8 cellular contexts compared by ENCODE assay signal in the genomic region with DNA sequence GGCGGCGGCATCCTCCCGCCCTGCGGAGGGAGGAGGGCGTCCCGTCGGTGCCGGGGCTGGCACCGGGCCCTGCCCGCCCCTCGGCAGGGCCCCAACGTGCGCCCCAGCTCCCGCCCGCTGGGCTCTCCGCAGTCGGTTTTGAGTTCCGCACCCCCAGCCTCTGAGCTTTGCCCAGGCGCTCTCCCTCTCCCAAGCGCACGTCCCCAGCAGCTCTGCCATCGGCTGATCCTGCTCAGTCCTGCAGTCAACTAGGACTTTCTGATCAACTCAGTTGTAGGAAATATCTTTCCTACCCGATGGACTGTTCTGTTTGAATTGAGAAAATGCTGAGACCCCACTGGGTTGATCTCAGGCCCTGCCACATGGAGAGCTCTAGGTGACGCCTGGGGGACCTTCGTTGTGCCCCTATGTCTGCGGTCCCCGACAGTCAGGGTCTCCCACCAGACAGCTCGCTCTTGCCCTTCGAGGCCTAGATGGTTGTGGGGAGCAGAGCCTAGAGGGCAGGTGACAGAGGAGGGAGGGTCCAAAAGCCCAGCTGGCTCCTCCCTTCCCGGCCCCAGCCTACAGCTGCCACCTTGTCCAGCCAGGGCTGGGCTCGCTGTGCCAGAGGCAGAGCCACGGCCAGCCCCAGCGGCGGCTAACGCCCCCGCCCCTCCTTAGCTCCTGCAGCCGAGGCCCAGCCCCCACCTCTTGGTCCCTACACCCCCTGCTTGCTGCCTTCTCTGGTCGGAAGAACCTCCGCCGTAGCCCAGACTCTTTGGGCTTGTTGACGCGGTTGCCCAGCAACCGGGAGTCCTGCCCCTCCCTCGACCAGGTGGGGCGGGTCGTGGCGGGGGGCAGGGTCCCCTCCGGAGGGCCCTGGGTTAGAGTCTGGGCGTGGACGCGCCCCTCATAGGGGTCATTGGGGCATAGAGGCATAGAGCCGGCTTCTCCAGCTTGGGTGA. TPM values are rescaled to one million over a fixed set of nuclear protein-coding genes. Genes with fewer than 3 reads are reported as not detected.
DNase-seq lines count a peak whose midpoint lies in the region; ATAC-seq and TF ChIP-seq lines count a peak whose summit lies in the region.

A gene with protein sequence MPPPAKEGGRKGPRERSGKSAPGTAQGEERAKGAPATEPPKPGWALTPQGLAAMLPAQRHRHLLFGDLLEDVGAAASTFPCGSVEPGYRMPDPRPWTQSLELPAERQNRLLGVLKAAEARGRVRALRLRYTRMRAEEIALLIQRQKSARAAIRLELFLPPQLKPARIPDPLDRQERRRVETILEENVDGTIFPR (minus strand): TSS at position 190 of the 944 bp plus-strand sequence. CDS start 179 bp downstream, at position 11.

- H3K36me3 Mint-ChIP-seq in activated T-cell treated with anti-CD3 and anti-CD28 coated beads, Interleukin-2, amount 50 U/mL, for 72 hours (ENCODE audit: insufficient read depth in 2 of 2) = peaks cover 0 to 1% of the 10 kb centered on the region in 2 donors
- H3K36me3 Mint-ChIP-seq in activated T-helper 17 cell treated with anti-CD3 and anti-CD28 coated beads, Interleukin-2, amount 50 U/mL, for 72 hours (ENCODE audit: low read depth) = no peaks in the 10 kb centered on the region
- no peaks in the 10 kb centered on the region for H3K36me3 Mint-ChIP-seq in immature natural killer cell

- H3K27me3 ChIP-seq in tibial nerve = peaks cover 0 to 37% of the 10 kb centered on the region in 2 donors

- no peak for TF ChIP-seq EP300 in tibial nerve (IDR thresholded peaks at IDR 0.05)

- no peak for ATAC-seq in activated T-cell treated with anti-CD3 and anti-CD28 coated beads, Interleukin-2, amount 50 U/mL, for 72 hours (replicated peaks in 1 of 2)
- ATAC-seq in activated T-helper 17 cell treated with anti-CD3 and anti-CD28 coated beads, Interleukin-2, amount 50 U/mL, for 72 hours (replicated peaks) = no peak

- no peak for TF ChIP-seq POLR2A in tibial nerve (IDR thresholded peaks at IDR 0.05)

- H3K27me3 Mint-ChIP-seq in activated T-cell treated with anti-CD3 and anti-CD28 coated beads, Interleukin-2, amount 50 U/mL, for 72 hours (ENCODE audit: low read depth) = peaks cover 6% of the 10 kb centered on the region
- peaks cover 3% of the 10 kb centered on the region for H3K27me3 Mint-ChIP-seq in activated T-helper 17 cell treated with anti-CD3 and anti-CD28 coated beads, Interleukin-2, amount 50 U/mL, for 72 hours
- peaks cover 5 to 13% (median 12%) of the 10 kb centered on the region in 3 donors for H3K27me3 Mint-ChIP-seq in immature natural killer cell (ENCODE audit: low read depth in 3 of 3)

- H3K27ac Mint-ChIP-seq in activated T-cell treated with anti-CD3 and anti-CD28 coated beads, Interleukin-2, amount 50 U/mL, for 72 hours = peak within 1 kb of the TSS; percentile 15
- H3K27ac Mint-ChIP-seq in activated T-helper 17 cell treated with anti-CD3 and anti-CD28 coated beads, Interleukin-2, amount 50 U/mL, for 72 hours = no peak within 1 kb of the TSS
- no peak within 1 kb of the TSS for H3K27ac Mint-ChIP-seq in immature natural killer cell

- no peak for DNase-seq in activated T-cell treated with anti-CD3 and anti-CD28 coated beads, Interleukin-2, amount 50 U/mL, for 72 hours
- DNase-seq in activated T-cell treated with anti-CD3 and anti-CD28 coated beads for 4 hours (no peak), immature natural killer cell (no peak), tibial nerve (ENCODE audit: low spot score in 2 of 2) (no peak), GM20000 (ENCODE audit: low spot score) (no peak), AG08396 (ENCODE audit: low spot score) (no peak)
- DNase-seq in activated CD8-positive, alpha-beta memory T cell treated with anti-CD3 and anti-CD28 coated beads, Interleukin-2, amount 50 U/mL, for 48 hours = no peak

- peaks cover 0 to 12% (median 0%) of the 10 kb centered on the region in 4 donors for H3K9me3 ChIP-seq in tibial nerve

- peak within 1 kb of the TSS; percentile 87 to 91 for H3K4me3 Mint-ChIP-seq in activated T-cell treated with anti-CD3 and anti-CD28 coated beads, Interleukin-2, amount 50 U/mL, for 72 hours
- peak within 1 kb of the TSS; percentile 79 for H3K4me3 Mint-ChIP-seq in activated T-helper 17 cell treated with anti-CD3 and anti-CD28 coated beads, Interleukin-2, amount 50 U/mL, for 72 hours
- H3K4me3 Mint-ChIP-seq in immature natural killer cell = peak within 1 kb of the TSS; percentile 80 to 87 (median 85)

- peaks cover 0 to 46% (median 9%) of the 10 kb centered on the region in 4 donors for H3K4me1 ChIP-seq in tibial nerve

- TF ChIP-seq CTCF in tibial nerve (IDR thresholded peaks at IDR 0.05) = no peak
- no peak for TF ChIP-seq CTCF in GM20000 (IDR thresholded peaks at IDR 0.05; ENCODE audit: extremely low read depth, missing control alignments)

- H3K4me3 ChIP-seq in tibial nerve = peak within 1 kb of the TSS; percentile 30 to 58 (median 39)

- H3K9me3 Mint-ChIP-seq in activated T-cell treated with anti-CD3 and anti-CD28 coated beads, Interleukin-2, amount 50 U/mL, for 72 hours = peaks cover 2% of the 10 kb centered on the region in 2 donors
- no peaks in the 10 kb centered on the region for H3K9me3 Mint-ChIP-seq in activated T-helper 17 cell treated with anti-CD3 and anti-CD28 coated beads, Interleukin-2, amount 50 U/mL, for 72 hours
- H3K9me3 Mint-ChIP-seq in immature natural killer cell = peaks cover 0 to 4% (median 0%) of the 10 kb centered on the region in 6 donors

- peaks cover 24% of the 10 kb centered on the region for H3K4me1 Mint-ChIP-seq in activated T-cell treated with anti-CD3 and anti-CD28 coated beads, Interleukin-2, amount 50 U/mL, for 72 hours (ENCODE audit: low read depth)
- no peaks in the 10 kb centered on the region for H3K4me1 Mint-ChIP-seq in activated T-helper 17 cell treated with anti-CD3 and anti-CD28 coated beads, Interleukin-2, amount 50 U/mL, for 72 hours
- peaks cover 17 to 18% of the 10 kb centered on the region in 2 donors for H3K4me1 Mint-ChIP-seq in immature natural killer cell

- no peaks in the 10 kb centered on the region for H3K36me3 ChIP-seq in tibial nerve

- WGBS in tibial nerve, 2 donors = 8 to 10% methylated on average over 14 to 36 of the region's 52 CpGs

- no peak within 1 kb of the TSS for H3K27ac ChIP-seq in tibial nerve

RNA-seq across cellular contexts. Expression of the gene that starts here (rescaled TPM):
- total RNA-seq in activated T-cell treated with anti-CD3 and anti-CD28 coated beads, Interleukin-2, amount 50 U/mL, for 72 hours = under 1 TPM in 1 of 2 donors, not detected in 1; 0.29 TPM
- under 1 TPM in 1 of 2 donors, not detected in 1; 0.71 TPM for total RNA-seq in activated T-helper 17 cell treated with anti-CD3 and anti-CD28 coated beads, Interleukin-2, amount 50 U/mL, for 72 hours
- not detected for polyA plus RNA-seq in immature natural killer cell
- total RNA-seq in tibial nerve = 1 to 10 TPM in 1 of 4 donors, under 1 TPM in 2, not detected in 1; 0.59 to 1.3 (median 0.84) TPM
